Comparison of ENCODE assay signal across 8 cellular contexts in the genomic region with DNA sequence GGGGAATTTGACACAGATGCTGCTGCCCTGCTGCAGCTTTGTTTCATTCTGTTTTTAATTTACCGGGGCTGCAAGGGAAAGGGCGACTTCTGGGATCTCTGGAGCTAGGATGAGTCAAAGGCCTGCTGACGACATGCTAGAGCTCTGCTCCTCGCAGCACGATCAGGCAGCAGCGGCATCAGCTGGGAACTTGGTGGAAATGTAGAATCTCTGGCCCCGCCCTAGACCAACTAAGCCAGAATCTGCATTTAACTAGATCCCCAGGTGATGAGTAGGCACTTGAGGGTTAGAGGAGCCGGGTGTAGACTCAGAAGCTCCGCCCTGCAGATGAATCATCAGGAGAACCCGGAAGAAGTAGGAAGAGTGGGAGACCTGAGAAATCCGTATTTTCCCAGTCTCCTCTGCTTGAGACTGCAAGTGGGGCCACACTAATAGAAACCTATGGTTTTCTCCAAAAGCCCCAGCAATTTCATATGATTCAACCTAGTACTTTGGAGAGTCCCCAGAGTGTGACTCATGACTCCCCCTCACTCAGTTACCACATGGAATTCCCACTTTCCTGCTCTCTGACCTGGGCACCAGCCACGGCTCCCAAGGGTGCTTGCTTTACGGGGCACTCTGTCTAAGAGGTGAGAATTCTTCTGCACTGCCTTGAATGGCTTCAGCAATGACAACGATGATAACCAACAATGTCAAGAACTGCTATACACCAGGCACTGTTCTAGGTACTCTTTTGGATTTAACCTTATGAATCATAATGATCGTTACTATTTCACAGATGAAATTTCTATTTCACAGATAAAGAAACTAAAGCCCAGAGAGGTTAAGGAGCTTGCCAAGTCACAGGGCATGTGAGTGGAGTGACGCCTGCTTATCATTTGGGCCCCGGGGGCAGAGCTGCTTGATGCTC. TPM values are rescaled to one million over a fixed set of nuclear protein-coding genes. Genes with fewer than 3 reads are reported as not detected.
DNase-seq lines count a peak whose midpoint lies in the region; ATAC-seq and TF ChIP-seq lines count a peak whose summit lies in the region.

No MANE protein-coding gene starts in this region.

- no peak overlapping the region for H3K27ac ChIP-seq in A673 (ENCODE audit: low read depth, low read length, poor library complexity, severe bottlenecking)

- H3K4me1 Mint-ChIP-seq in CD14-positive monocyte = peaks cover 7% of the 10 kb centered on the region

- no peaks in the 10 kb centered on the region for H3K9me3 Mint-ChIP-seq in CD14-positive monocyte

- peak overlapping the region in 1 of 2 donors; percentile 50 for H3K4me3 Mint-ChIP-seq in CD14-positive monocyte

- peak; percentile 82 for DNase-seq in A673 (ENCODE audit: low spot score)
- peak; percentile 96 for DNase-seq in astrocyte of the spinal cord (ENCODE audit: low read depth, low spot score)
- DNase-seq in kidney tubule cell (ENCODE audit: low spot score) = peak; percentile 96
- DNase-seq in stimulated activated CD8-positive, alpha-beta memory T cell treated with anti-CD3 and anti-CD28 coated beads, Interleukin-7, amount 100 ng/mL, for 48 hours (ENCODE audit: extremely low read depth in 1 of 2, low read depth in 1 of 2) = peak; percentile 39 to 63
- DNase-seq in CD14-positive monocyte (ENCODE audit: low spot score) = no peak

- intact Hi-C loops in A673 (cut with micrococcal nuclease; ENCODE audit: unreplicated experiment) (no loop called here), CD14-positive monocyte (cut with micrococcal nuclease) (no loop called here)

- H3K4me3 ChIP-seq in A673 (ENCODE audit: low read depth, low read length, poor library complexity, severe bottlenecking) (no peak overlapping the region), astrocyte of the spinal cord (ENCODE audit: low read depth, low read length) (peak overlapping the region; percentile 4)

- H3K27me3 Mint-ChIP-seq in CD14-positive monocyte (ENCODE audit: low read depth in 3 of 3) = peaks cover 15 to 25% (median 16%) of the 10 kb centered on the region in 3 donors

- H3K36me3 ChIP-seq in A673 (ENCODE audit: insufficient read depth, low read length, poor library complexity, severe bottlenecking) = no peaks in the 10 kb centered on the region

- no peaks in the 10 kb centered on the region for H3K9me3 ChIP-seq in A673 (ENCODE audit: low read depth, low read length, poor library complexity, severe bottlenecking)

- H3K27me3 ChIP-seq in A673 (replicated peaks; ENCODE audit: insufficient read depth, low read depth, low read length, poor library complexity) = no peaks in the 10 kb centered on the region

- peak overlapping the region in 1 of 7 donors; percentile 65 for H3K27ac Mint-ChIP-seq in CD14-positive monocyte

- POLR2A ChIA-PET in A673 (lab: Charles Lee; ENCODE audit: low non-redundant PET) = interaction anchor here (0.7 kb wide), 1 partner anchor 21 kb away, joined by 3 read pairs; no protein-coding TSS in a partner anchor

- ATAC-seq in GM18858 (IDR thresholded peaks at IDR 0.05; ENCODE audit: unreplicated experiment) (peak; percentile 41), HG03354 (IDR thresholded peaks at IDR 0.05; ENCODE audit: poor library complexity, severe bottlenecking, unreplicated experiment) (peak; percentile 48)

- TF ChIP-seq CTCF in A673 (conservative IDR thresholded peaks at IDR 0.05; ENCODE audit: low read depth, low read length) (no peak), astrocyte of the spinal cord (IDR thresholded peaks at IDR 0.05; ENCODE audit: low read depth, low read length) (peak; percentile 32), CD14-positive monocyte (IDR thresholded peaks at IDR 0.05) (no peak)

- CTCF ChIA-PET in A673 (lab: Charles Lee) = no interaction called here

- in situ Hi-C loops in astrocyte of the spinal cord (cut with HindIII; ENCODE audit: low sequenced_read_pairs) = no loop called here

- no TSS peak for BruUV-seq in A673 (replicated peaks; lab: Mats Ljungman, UMichigan)

- H3K4me1 ChIP-seq in A673 (ENCODE audit: insufficient read depth, low read length, poor library complexity, severe bottlenecking) = peaks cover 9% of the 10 kb centered on the region

- no peaks in the 10 kb centered on the region for H3K36me3 Mint-ChIP-seq in CD14-positive monocyte

TF ChIP-seq in PFSK-1, 5 proteins besides CTCF, POLR2A, EP300 and RAD21:
- TF ChIP-seq POLR2AphosphoS5 (IDR thresholded peaks at IDR 0.05; ENCODE audit: low read depth, low read length) = peak; percentile 47; the same call in 1 of the 2 replicates
- TF ChIP-seq REST (IDR thresholded peaks at IDR 0.05; ENCODE audit: insufficient read depth in 1 of 2, low read depth in 2 of 2, low read length in 2 of 2) = 0 out of 4 replicates have a peak, but pooled peaks of 1 of the 2 experiments have one; percentile 26
- no peak for TF ChIP-seq TAF1 (IDR thresholded peaks at IDR 0.05; ENCODE audit: borderline replicate concordance, insufficient read depth, low read length)
- peak; percentile 29 for TF ChIP-seq FOXP2 (optimal IDR thresholded peaks at IDR 0.05; ENCODE audit: borderline replicate concordance, extremely low read depth, extremely low read length, insufficient read depth)
- TF ChIP-seq SIN3A (IDR thresholded peaks at IDR 0.05; ENCODE audit: borderline replicate concordance, insufficient read depth, low read length) = no peak

RNA-seq across cellular contexts. Expression of gene TUBB2B, which starts 18.1 kb away (rescaled TPM):
- total RNA-seq in A673 (2021) = 144 and 158 TPM in 2 replicates
- 125 TPM for polyA plus RNA-seq in PFSK-1 (2012; ENCODE audit: insufficient read length, low read depth)
- under 1 TPM in 1 of 2 donors, not detected in 1; 0.15 TPM for polyA plus RNA-seq in CD14-positive monocyte

RNA-seq across cellular contexts. Expression of gene PSMG4, which starts 49.4 kb away (rescaled TPM):
- total RNA-seq in A673 (2021) = 34.4 and 40.8 TPM in 2 replicates
- 140 TPM for polyA plus RNA-seq in PFSK-1 (2012; ENCODE audit: insufficient read length, low read depth)
- polyA plus RNA-seq in CD14-positive monocyte = 10 to 100 TPM; 27.9 to 31.1 TPM

RNA-seq across cellular contexts. Expression of gene TUBB2A, which starts 52.0 kb away (rescaled TPM):
- total RNA-seq in A673 (2021) = 93.9 and 112 TPM in 2 replicates
- 404 TPM for polyA plus RNA-seq in PFSK-1 (2012; ENCODE audit: insufficient read length, low read depth)
- polyA plus RNA-seq in CD14-positive monocyte = 1 to 10 TPM; 2.4 to 4.2 TPM
